ENCODE assay signal across 1 cellular context in the genomic region with DNA sequence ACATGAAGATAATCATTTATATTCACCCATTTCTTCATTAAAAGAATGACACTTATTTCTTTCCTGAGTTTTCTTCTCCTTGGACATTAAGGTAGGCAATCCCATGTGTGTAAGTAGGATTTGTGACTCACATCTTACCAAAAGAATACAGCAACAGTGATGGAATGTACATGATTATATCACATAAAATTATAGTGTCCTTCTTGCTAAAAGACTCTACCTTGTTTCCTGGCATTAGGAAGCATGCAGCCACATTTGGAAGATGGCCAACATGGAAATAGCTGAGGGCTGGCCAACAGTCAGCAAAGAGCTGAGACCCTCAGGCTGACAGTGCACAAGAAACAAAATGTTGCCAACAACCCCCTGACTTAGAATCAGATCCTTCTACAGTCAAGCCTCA.
TF ChIP-seq lines count a peak whose summit lies in the region.

No MANE protein-coding gene starts in this region.

TF ChIP-seq in IMR-90, 13 proteins besides CTCF, POLR2A, EP300 and RAD21 (continued from another document):
- TF ChIP-seq, protein P1, sequence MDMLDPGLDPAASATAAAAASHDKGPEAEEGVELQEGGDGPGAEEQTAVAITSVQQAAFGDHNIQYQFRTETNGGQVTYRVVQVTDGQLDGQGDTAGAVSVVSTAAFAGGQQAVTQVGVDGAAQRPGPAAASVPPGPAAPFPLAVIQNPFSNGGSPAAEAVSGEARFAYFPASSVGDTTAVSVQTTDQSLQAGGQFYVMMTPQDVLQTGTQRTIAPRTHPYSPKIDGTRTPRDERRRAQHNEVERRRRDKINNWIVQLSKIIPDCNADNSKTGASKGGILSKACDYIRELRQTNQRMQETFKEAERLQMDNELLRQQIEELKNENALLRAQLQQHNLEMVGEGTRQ (IDR thresholded peaks at IDR 0.05; ENCODE audit: low read depth, low read length), result no peak
- TF ChIP-seq RFX5 (IDR thresholded peaks at IDR 0.05; ENCODE audit: low read depth, low read length) (no peak), FOS (IDR thresholded peaks at IDR 0.05; ENCODE audit: low read depth, low read length) (no peak), SMC3 (IDR thresholded peaks at IDR 0.05; ENCODE audit: low read depth, low read length) (no peak), CHD1 (IDR thresholded peaks at IDR 0.05; ENCODE audit: low read depth, low read length) (no peak)
